In the genomic region with DNA sequence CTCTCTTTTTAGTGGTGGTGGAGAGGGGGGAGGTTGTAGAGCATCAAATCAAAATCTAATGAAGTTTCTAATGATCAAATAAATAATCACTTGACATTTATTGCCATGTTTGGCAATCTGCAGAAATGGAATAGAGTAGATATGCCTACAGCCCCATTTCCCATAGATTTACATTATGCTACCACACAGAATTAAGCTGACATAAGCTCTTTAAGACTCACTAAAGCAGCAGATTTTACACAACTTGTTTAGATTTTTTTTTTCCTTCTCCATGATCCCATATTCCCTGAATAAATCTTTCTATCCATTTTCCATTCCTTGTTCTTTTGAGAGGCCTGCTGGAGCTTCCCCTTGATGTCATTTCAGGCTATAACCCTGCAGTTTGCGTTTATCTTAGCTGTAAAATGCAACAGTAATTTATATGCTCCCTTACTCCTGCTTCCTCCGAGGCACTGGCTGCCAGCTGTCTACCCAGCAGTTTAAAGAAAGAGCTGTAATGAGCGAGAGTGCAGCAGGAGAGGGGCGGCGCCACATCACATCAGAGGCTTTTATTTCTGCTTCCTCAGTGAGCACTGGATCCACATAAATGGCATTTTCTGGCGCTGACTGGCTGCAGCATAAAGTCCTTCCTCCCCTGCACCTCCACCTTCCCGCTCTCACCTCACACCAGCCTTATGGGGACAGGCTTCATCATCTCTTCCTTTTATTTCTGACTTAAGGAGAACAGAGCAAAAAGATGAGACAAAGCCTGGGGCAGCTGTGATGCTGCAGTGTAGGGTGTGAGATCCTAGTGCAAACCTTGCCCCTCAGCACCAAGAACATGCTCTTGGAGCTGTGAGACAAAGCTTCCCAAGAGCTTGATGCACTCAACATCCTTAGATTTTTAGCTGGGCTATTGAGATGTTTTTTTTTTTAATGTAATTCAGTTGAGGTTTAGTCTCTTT, we compare ENCODE assay signal across 9 cellular contexts.
DNase-seq lines count a peak whose midpoint lies in the region; ATAC-seq and TF ChIP-seq lines count a peak whose summit lies in the region.
"Had no signal": no experiment of that assay in that cellular context is flagged by ENCODE, and none has a peak within 500 bp of the region (broad histone marks: within the 10 kb centered on the region; RNA-seq: fewer than 3 reads in every experiment).

No MANE protein-coding gene starts in this region.

- H3K36me3 ChIP-seq in BE2C: no peaks in the 10 kb centered on the region
- no peaks in the 10 kb centered on the region for H3K36me3 ChIP-seq in OCI-LY7 (ENCODE audit: insufficient read depth, low read length)
- no peaks in the 10 kb centered on the region for H3K36me3 ChIP-seq in heart left ventricle

- H4K20me1 ChIP-seq in OCI-LY7 (ENCODE audit: insufficient read depth, low read length): no peaks in the 10 kb centered on the region

- H3K4me1 ChIP-seq in BE2C: peaks cover 18% of the 10 kb centered on the region
- H3K4me1 ChIP-seq in OCI-LY7 (ENCODE audit: insufficient read depth, low read length, poor library complexity, severe bottlenecking): no peaks in the 10 kb centered on the region
- H3K4me1 ChIP-seq in heart left ventricle: no peaks in the 10 kb centered on the region

- intact Hi-C loops in OCI-LY7 (cut with micrococcal nuclease; ENCODE audit: unreplicated experiment) (no loop called here), heart left ventricle (cut with DNase I) (no loop called here)

- H3K27me3 ChIP-seq in BE2C: no peaks in the 10 kb centered on the region
- H3K27me3 ChIP-seq in heart left ventricle: no peaks in the 10 kb centered on the region

- H3K4me3 ChIP-seq in BE2C (ENCODE audit: low read depth, low read length) (peak overlapping the region; percentile 1; the same call in 1 of the 2 replicates), OCI-LY7 (ENCODE audit: low read depth, low read length, poor library complexity, severe bottlenecking) (no peak overlapping the region), heart left ventricle (no peak overlapping the region)

- peak overlapping the region; percentile 54 for H3K27ac ChIP-seq in angular gyrus (ENCODE audit: low read depth, low read length)
- no peak overlapping the region for H3K27ac ChIP-seq in OCI-LY7 (ENCODE audit: low read depth, low read length, poor library complexity, severe bottlenecking)
- no peak overlapping the region for H3K27ac ChIP-seq in heart left ventricle

- TF ChIP-seq CTCF in BE2C (IDR thresholded peaks at IDR 0.05; ENCODE audit: low read depth, low read length) (peak; percentile 21; the same call in 1 of the 2 replicates), OCI-LY7 (conservative IDR thresholded peaks at IDR 0.05; ENCODE audit: low read length) (no peak), heart left ventricle (IDR thresholded peaks at IDR 0.05) (no peak)

- TF ChIP-seq POLR2A in heart left ventricle (IDR thresholded peaks at IDR 0.05): no peak

- H3K9me2 ChIP-seq in OCI-LY7 (ENCODE audit: insufficient read depth, low read length): no peaks in the 10 kb centered on the region

- H3K9me3 ChIP-seq in BE2C (no peaks in the 10 kb centered on the region), OCI-LY7 (ENCODE audit: low read length) (no peaks in the 10 kb centered on the region), heart left ventricle (no peaks in the 10 kb centered on the region)

- no peaks in the 10 kb centered on the region for H3K79me2 ChIP-seq in OCI-LY7 (ENCODE audit: insufficient read depth, low read depth, low read length)

- 55 to 73% (median 69%) methylated on average over 7 of the region's 7 CpGs for WGBS in heart left ventricle, 4 donors

- POLR2A ChIA-PET in OCI-LY7 (lab: Charles Lee): interaction anchor here (1.0 kb wide), 1 partner anchor 23 kb away, joined by 3 read pairs; no protein-coding TSS in a partner anchor

- peak; percentile 65 for DNase-seq in BE2C
- DNase-seq in NCI-H1694 (lab: John Stamatoyannopoulos, UW): peak; percentile 86
- DNase-seq in medulla oblongata (ENCODE audit: extremely low spot score): peak; percentile 74
- no peak for DNase-seq in OCI-LY7 (ENCODE audit: low spot score)
- DNase-seq in heart left ventricle: no peak
- no peak for DNase-seq in UCSD-AML1 (lab: John Stamatoyannopoulos, UW; ENCODE audit: unreplicated experiment)
- DNase-seq in SKM-1 (lab: John Stamatoyannopoulos, UW; ENCODE audit: unreplicated experiment): no peak
- DNase-seq: naive B cell had no signal

- BruUV-seq in OCI-LY7 (replicated peaks; lab: Mats Ljungman, UMichigan): no TSS peak

- CTCF ChIA-PET in OCI-LY7 (lab: Charles Lee; ENCODE audit: unreplicated experiment): no interaction called here

- no peak overlapping the region for H3K4me2 ChIP-seq in OCI-LY7 (ENCODE audit: low read length)

- no peak for ATAC-seq in heart left ventricle

- no peak overlapping the region for H2AFZ ChIP-seq in OCI-LY7 (ENCODE audit: low read length)

Comparison
In these comparisons a context has a peak if more than half of its experiments do, and no peak if none do; other contexts are left out.
1. DNase-seq: peak in BE2C (single experiment), NCI-H1694 (single experiment) and medulla oblongata (single experiment); none in OCI-LY7 (single experiment), heart left ventricle (0 of 5), UCSD-AML1 (single experiment) and SKM-1 (single experiment).